10 cellular contexts compared by ENCODE assay signal in genomic region chr5:150582281-150582791, GRCh38. TPM values are rescaled to one million over a fixed set of nuclear protein-coding genes. Genes with fewer than 3 reads are reported as not detected.
DNase-seq lines count a peak whose midpoint lies in the region; ATAC-seq and TF ChIP-seq lines count a peak whose summit lies in the region.
"Had no signal": no experiment of that assay in that cellular context is flagged by ENCODE, and none has a peak within 500 bp of the region (broad histone marks: within the 10 kb centered on the region; RNA-seq: fewer than 3 reads in every experiment).

No MANE protein-coding gene starts in this region.

- no peak for TF ChIP-seq CTCF in cardiac fibroblast (IDR thresholded peaks at IDR 0.05; ENCODE audit: low read depth, low read length)
- no peak for TF ChIP-seq CTCF in left lung (IDR thresholded peaks at IDR 0.05)
- no peak for TF ChIP-seq CTCF in sigmoid colon (IDR thresholded peaks at IDR 0.05)

- H3K4me3 ChIP-seq in cardiac fibroblast (replicated peaks in 1 of 2; ENCODE audit: low read depth in 2 of 2, low read length in 2 of 2): no peak overlapping the region
- no peak overlapping the region for H3K4me3 ChIP-seq in left lung
- no peak overlapping the region for H3K4me3 ChIP-seq in sigmoid colon
- H3K4me3 ChIP-seq: SJSA1 had no signal

- H3K27me3 ChIP-seq in left lung (peaks cover 0 to 9% of the 10 kb centered on the region in 2 donors), sigmoid colon (no peaks in the 10 kb centered on the region)
- H3K27me3 ChIP-seq: SJSA1 had no signal

- no peak for TF ChIP-seq EP300 in sigmoid colon (IDR thresholded peaks at IDR 0.05)

- 4 to 20% methylated on average over 13 of the region's 13 CpGs for WGBS in sigmoid colon, 2 donors

- no peaks in the 10 kb centered on the region for H3K36me3 ChIP-seq in left lung
- H3K36me3 ChIP-seq in sigmoid colon: no peaks in the 10 kb centered on the region
- H3K36me3 ChIP-seq: SJSA1 had no signal

- DNase-seq in HuH-7 (ENCODE audit: low spot score) (peak; percentile 54), cardiac fibroblast (ENCODE audit: low read depth in 2 of 2) (peak; percentile 32 to 80), left lung (peak in 1 of 2 donors; percentile 40), sigmoid colon (peak; percentile 86), DMS153 (lab: John Stamatoyannopoulos, UW) (no peak), LoVo (ENCODE audit: low spot score) (no peak)

- H3K9me3 ChIP-seq in left lung (no peaks in the 10 kb centered on the region), sigmoid colon (no peaks in the 10 kb centered on the region)

- intact Hi-C loops in left lung (cut with DNase I) (no loop called here), sigmoid colon (cut with DNase I) (no loop called here)

- H3K4me1 ChIP-seq in left lung: peaks cover 0 to 4% of the 10 kb centered on the region in 2 donors
- H3K4me1 ChIP-seq in sigmoid colon: peaks cover 0 to 13% (median 9%) of the 10 kb centered on the region in 4 donors

- no peak for TF ChIP-seq POLR2A in sigmoid colon (IDR thresholded peaks at IDR 0.05)

- peak; percentile 59 for ATAC-seq in left lung
- ATAC-seq in GM18873 (IDR thresholded peaks at IDR 0.05; ENCODE audit: low FRiP score, unreplicated experiment): no peak
- ATAC-seq in GM18498 (IDR thresholded peaks at IDR 0.05; ENCODE audit: unreplicated experiment): no peak

- no peak overlapping the region for H3K27ac ChIP-seq in left lung
- peak overlapping the region in 1 of 4 donors; percentile 24 for H3K27ac ChIP-seq in sigmoid colon
- H3K27ac ChIP-seq: SJSA1 had no signal

RNA-seq across cellular contexts. Expression of gene SYNPO, which starts 58.1 kb away (rescaled TPM):
- 100 to 1,000 TPM in 1 of 2 donors, 10 to 100 TPM in 1; 80.4 to 114 TPM for total RNA-seq in left lung
- 10 to 100 TPM in 2 of 4 donors, 1 to 10 TPM in 2; 7.1 to 23.5 (median 11.1) TPM for total RNA-seq in sigmoid colon
- polyA plus RNA-seq in sigmoid colon: 10 to 100 TPM; 18.6 to 30.1 (median 28.9) TPM
- polyA plus RNA-seq: neural cell had no signal

Comparison
In these comparisons a context has a peak if more than half of its experiments do, and no peak if none do; other contexts are left out.
1. DNase-seq: peak in HuH-7 (single experiment), cardiac fibroblast (2 of 2) and sigmoid colon (single experiment); none in DMS153 (single experiment) and LoVo (single experiment).